23 cellular contexts compared by ENCODE assay signal in the genomic region with DNA sequence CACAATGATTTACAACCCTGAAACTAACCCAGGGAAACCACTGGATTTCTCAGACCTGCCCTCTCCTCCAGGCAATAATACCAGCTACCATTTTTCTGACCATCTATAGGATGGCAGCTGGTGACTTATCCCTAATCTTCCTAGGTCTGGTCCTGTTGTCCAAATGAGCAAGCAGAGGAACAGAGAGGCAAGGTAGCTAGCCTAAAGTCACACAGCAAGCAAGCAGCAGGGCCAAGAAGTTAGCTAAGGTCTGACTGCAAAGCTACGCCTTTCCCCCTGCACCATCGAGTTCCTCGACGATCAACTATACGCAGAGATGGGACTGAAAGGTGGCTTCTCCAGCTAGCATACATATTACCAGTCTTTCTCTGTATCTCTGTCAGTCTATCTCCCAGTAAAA. TPM values are rescaled to one million over a fixed set of nuclear protein-coding genes. Genes with fewer than 3 reads are reported as not detected.
A peak's percentile ranks its signal among the peaks of the same experiment; 100 is the strongest.
DNase-seq lines count a peak whose midpoint lies in the region; ATAC-seq and TF ChIP-seq lines count a peak whose summit lies in the region.
"Had no signal": no experiment of that assay in that cellular context is flagged by ENCODE, and none has a peak within 500 bp of the region (broad histone marks: within the 10 kb centered on the region; RNA-seq: fewer than 3 reads in every experiment).

No MANE protein-coding gene starts in this region.

- H3K4me3 ChIP-seq in CD4-positive, alpha-beta memory T cell (ENCODE audit: low read length in 2 of 2), result no peak overlapping the region
- H3K4me3 ChIP-seq in naive thymus-derived CD4-positive, alpha-beta T cell (ENCODE audit: low read length), result peak overlapping the region; percentile 38
- no peak overlapping the region for H3K4me3 ChIP-seq in gastrocnemius medialis
- H3K4me3 ChIP-seq: psoas muscle, skin epidermis had no signal

- H3K9me3 Mint-ChIP-seq in activated CD4-positive, alpha-beta T cell treated with anti-CD3 and anti-CD28 coated beads, Interleukin-2, amount 10 ng/mL, durations not matched to agents 24 days and 14 days, result peaks cover 5% of the 10 kb centered on the region
- peaks cover 0 to 8% (median 0%) of the 10 kb centered on the region in 8 donors for H3K9me3 Mint-ChIP-seq in CD4-positive, alpha-beta memory T cell
- no peaks in the 10 kb centered on the region for H3K9me3 Mint-ChIP-seq in activated T-helper 2 cell treated with anti-CD3 and anti-CD28 coated beads, Interferon-gamma antibody, Interleukin-2, Interleukin-4, amounts not matched to agents 10 μg/mL and 5 μg/mL and 100 μg/mL, durations not matched to agents 14 hours and 24 hours and 36 hours
- H3K9me3 Mint-ChIP-seq in naive thymus-derived CD4-positive, alpha-beta T cell, result peaks cover 0 to 8% (median 0%) of the 10 kb centered on the region in 11 donors

- H3K36me3 Mint-ChIP-seq in activated CD4-positive, alpha-beta T cell treated with anti-CD3 and anti-CD28 coated beads, Interleukin-2, amount 10 ng/mL, durations not matched to agents 24 days and 14 days (ENCODE audit: low read depth), result peaks cover 7% of the 10 kb centered on the region
- H3K36me3 Mint-ChIP-seq in CD4-positive, alpha-beta memory T cell, result peaks cover 0 to 2% of the 10 kb centered on the region in 2 donors
- H3K36me3 Mint-ChIP-seq in activated T-helper 2 cell treated with anti-CD3 and anti-CD28 coated beads, Interferon-gamma antibody, Interleukin-2, Interleukin-4, amounts not matched to agents 10 μg/mL and 5 μg/mL and 100 μg/mL, durations not matched to agents 14 hours and 24 hours and 36 hours (ENCODE audit: low read depth), result peaks cover 12% of the 10 kb centered on the region
- peaks cover 0 to 16% (median 9%) of the 10 kb centered on the region in 5 donors for H3K36me3 Mint-ChIP-seq in naive thymus-derived CD4-positive, alpha-beta T cell

- H3K4me3 Mint-ChIP-seq in activated CD4-positive, alpha-beta T cell treated with anti-CD3 and anti-CD28 coated beads, Interleukin-2, amount 10 ng/mL, durations not matched to agents 24 days and 14 days, result no peak overlapping the region
- peak overlapping the region in 7 of 8 donors; percentile 37 to 84 (median 60) for H3K4me3 Mint-ChIP-seq in CD4-positive, alpha-beta memory T cell
- no peak overlapping the region for H3K4me3 Mint-ChIP-seq in activated T-helper 2 cell treated with anti-CD3 and anti-CD28 coated beads, Interferon-gamma antibody, Interleukin-2, Interleukin-4, amounts not matched to agents 10 μg/mL and 5 μg/mL and 100 μg/mL, durations not matched to agents 14 hours and 24 hours and 36 hours (ENCODE audit: low read depth)
- peak overlapping the region; percentile 44 to 85 (median 68) for H3K4me3 Mint-ChIP-seq in naive thymus-derived CD4-positive, alpha-beta T cell
- H3K4me3 Mint-ChIP-seq: type B pancreatic cell had no signal

- H3K27ac ChIP-seq in CD4-positive, alpha-beta memory T cell (ENCODE audit: low read depth, low read length), result peak overlapping the region; percentile 4
- H3K27ac ChIP-seq in naive thymus-derived CD4-positive, alpha-beta T cell (ENCODE audit: low read depth, low read length), result no peak overlapping the region
- no peak overlapping the region for H3K27ac ChIP-seq in gastrocnemius medialis
- H3K27ac ChIP-seq: psoas muscle had no signal

- H3K27me3 ChIP-seq in CD4-positive, alpha-beta memory T cell (ENCODE audit: insufficient read depth, low read length), result no peaks in the 10 kb centered on the region
- H3K27me3 ChIP-seq in naive thymus-derived CD4-positive, alpha-beta T cell (ENCODE audit: control insufficient read depth in 2 of 2, insufficient read depth in 2 of 2, low read length in 2 of 2), result no peaks in the 10 kb centered on the region
- H3K27me3 ChIP-seq in gastrocnemius medialis, result no peaks in the 10 kb centered on the region

- no peaks in the 10 kb centered on the region for H3K9me3 ChIP-seq in CD4-positive, alpha-beta memory T cell (ENCODE audit: control insufficient read depth in 1 of 2, low read length in 2 of 2)
- H3K9me3 ChIP-seq in naive thymus-derived CD4-positive, alpha-beta T cell (ENCODE audit: control insufficient read depth in 2 of 3, low read length in 3 of 3), result no peaks in the 10 kb centered on the region
- H3K9me3 ChIP-seq in gastrocnemius medialis, result no peaks in the 10 kb centered on the region
- H3K9me3 ChIP-seq: Caco-2, psoas muscle had no signal

- POLR2A ChIA-PET in CD4-positive, alpha-beta memory T cell (lab: Charles Lee; ENCODE audit: partially characterized antibody), result interaction anchor here (0.6 to 5.0 kb wide), 10 partner anchors 7 to 260 kb away, joined by 3 to 53 read pairs (median 4); a partner anchor contains a TSS
- POLR2A ChIA-PET in naive thymus-derived CD4-positive, alpha-beta T cell (lab: Charles Lee), result interaction anchor here (0.6 to 1.5 kb wide), 4 partner anchors 8 to 173 kb away, joined by 3 read pairs; no protein-coding TSS in a partner anchor

- TF ChIP-seq POLR2A in gastrocnemius medialis (IDR thresholded peaks at IDR 0.05), result no peak

- no peaks in the 10 kb centered on the region for H3K27me3 Mint-ChIP-seq in activated CD4-positive, alpha-beta T cell treated with anti-CD3 and anti-CD28 coated beads, Interleukin-2, amount 10 ng/mL, durations not matched to agents 24 days and 14 days
- H3K27me3 Mint-ChIP-seq in CD4-positive, alpha-beta memory T cell, result no peaks in the 10 kb centered on the region
- no peaks in the 10 kb centered on the region for H3K27me3 Mint-ChIP-seq in activated T-helper 2 cell treated with anti-CD3 and anti-CD28 coated beads, Interferon-gamma antibody, Interleukin-2, Interleukin-4, amounts not matched to agents 10 μg/mL and 5 μg/mL and 100 μg/mL, durations not matched to agents 14 hours and 24 hours and 36 hours (ENCODE audit: low read depth)
- peaks cover 0 to 1% (median 0%) of the 10 kb centered on the region in 5 donors for H3K27me3 Mint-ChIP-seq in naive thymus-derived CD4-positive, alpha-beta T cell
- H3K27me3 Mint-ChIP-seq: type B pancreatic cell had no signal

- peaks cover 62% of the 10 kb centered on the region for H3K4me1 ChIP-seq in CD4-positive, alpha-beta memory T cell (ENCODE audit: insufficient read depth, low read length)
- H3K4me1 ChIP-seq in naive thymus-derived CD4-positive, alpha-beta T cell (ENCODE audit: control insufficient read depth in 2 of 2, insufficient read depth in 2 of 2, low read length in 2 of 2), result peaks cover 46 to 53% of the 10 kb centered on the region in 2 donors
- no peaks in the 10 kb centered on the region for H3K4me1 ChIP-seq in gastrocnemius medialis
- H3K4me1 ChIP-seq: psoas muscle had no signal

- peaks cover 44% of the 10 kb centered on the region for H3K4me1 Mint-ChIP-seq in activated CD4-positive, alpha-beta T cell treated with anti-CD3 and anti-CD28 coated beads, Interleukin-2, amount 10 ng/mL, durations not matched to agents 24 days and 14 days
- peaks cover 55 to 65% (median 60%) of the 10 kb centered on the region in 4 donors for H3K4me1 Mint-ChIP-seq in CD4-positive, alpha-beta memory T cell
- H3K4me1 Mint-ChIP-seq in activated T-helper 2 cell treated with anti-CD3 and anti-CD28 coated beads, Interferon-gamma antibody, Interleukin-2, Interleukin-4, amounts not matched to agents 10 μg/mL and 5 μg/mL and 100 μg/mL, durations not matched to agents 14 hours and 24 hours and 36 hours (ENCODE audit: low read depth), result peaks cover 57% of the 10 kb centered on the region
- peaks cover 44 to 83% (median 72%) of the 10 kb centered on the region in 7 donors for H3K4me1 Mint-ChIP-seq in naive thymus-derived CD4-positive, alpha-beta T cell

- TF ChIP-seq CTCF in gastrocnemius medialis (IDR thresholded peaks at IDR 0.05 in 4 of 5, conservative IDR thresholded peaks at IDR 0.05 in 1 of 5), result no peak

- DNase-seq in activated CD4-positive, alpha-beta T cell treated with anti-CD3 and anti-CD28 coated beads, Interleukin-2, amount 10 ng/mL, durations not matched to agents 24 days and 14 days, result peak; percentile 48
- no peak for DNase-seq in activated CD4-positive, alpha-beta T cell treated with anti-CD3 and anti-CD28 coated beads, Interleukin-2, amount 50 U/mL, for 48 hours
- no peak for DNase-seq in CD4-positive, alpha-beta memory T cell
- no peak for DNase-seq in activated T-helper 2 cell treated with anti-CD3 and anti-CD28 coated beads, Interferon-gamma antibody, Interleukin-2, Interleukin-4, amounts not matched to agents 10 μg/mL and 5 μg/mL and 100 μg/mL, durations not matched to agents 14 hours and 24 hours and 36 hours (ENCODE audit: low spot score)
- DNase-seq in naive thymus-derived CD4-positive, alpha-beta T cell, result no peak
- DNase-seq in gastrocnemius medialis, result no peak
- DNase-seq in NCI-H1048 (lab: John Stamatoyannopoulos, UW), result no peak
- DNase-seq in NCI-H510A (lab: John Stamatoyannopoulos, UW), result no peak
- DNase-seq: activated CD4-positive, alpha-beta T cell treated with anti-CD3 and anti-CD28 coated beads for 4 hours; AML-193; Caco-2; cortex of kidney; DMS79 treated with DMSO at 0.1 percent for 48 hours; H7; kidney glomerular epithelial cell; NCI-H1092; NCI-H187 treated with DMSO at 0.1 percent for 48 hours; NCI-H526 treated with DMSO at 0.1 percent for 48 hours; psoas muscle; SHP77 treated with DMSO at 0.1 percent for 48 hours; SW 1271 had no signal

- no peak for ATAC-seq in naive thymus-derived CD4-positive, alpha-beta T cell
- no peak for ATAC-seq in gastrocnemius medialis
- ATAC-seq: psoas muscle had no signal

- H3K36me3 ChIP-seq in CD4-positive, alpha-beta memory T cell (ENCODE audit: insufficient read depth, low read length), result no peaks in the 10 kb centered on the region
- H3K36me3 ChIP-seq in naive thymus-derived CD4-positive, alpha-beta T cell (ENCODE audit: control insufficient read depth in 2 of 3, insufficient read depth in 3 of 3, low read length in 3 of 3), result no peaks in the 10 kb centered on the region
- H3K36me3 ChIP-seq in gastrocnemius medialis, result no peaks in the 10 kb centered on the region

- CTCF ChIA-PET in CD4-positive, alpha-beta memory T cell (lab: Charles Lee; ENCODE audit: partially characterized antibody), result interaction anchor here (0.7 to 5.2 kb wide), 10 partner anchors 8 to 194 kb away, joined by 3 to 44 read pairs (median 5); a partner anchor contains a TSS
- CTCF ChIA-PET in naive thymus-derived CD4-positive, alpha-beta T cell (lab: Charles Lee), result interaction anchor here (0.6 to 1.2 kb wide), 3 partner anchors 26 to 210 kb away, joined by 3 to 4 read pairs (median 3); no protein-coding TSS in a partner anchor

- in situ Hi-C loops in gastrocnemius medialis (cut with MboI; ENCODE audit: low sequenced_read_pairs in 4 of 4), result no loop called here

- intact Hi-C loops in activated CD4-positive, alpha-beta T cell treated with anti-CD3 and anti-CD28 coated beads, Interleukin-2, amount 10 ng/mL, durations not matched to agents 24 days and 14 days (cut with micrococcal nuclease), result no loop called here
- intact Hi-C loops in CD4-positive, alpha-beta memory T cell (cut with micrococcal nuclease), result no loop called here
- intact Hi-C loops in activated T-helper 2 cell treated with anti-CD3 and anti-CD28 coated beads, Interferon-gamma antibody, Interleukin-2, Interleukin-4, amounts not matched to agents 10 μg/mL and 5 μg/mL and 100 μg/mL, durations not matched to agents 14 hours and 24 hours and 36 hours (cut with micrococcal nuclease), result no loop called here
- intact Hi-C loops in naive thymus-derived CD4-positive, alpha-beta T cell (cut with micrococcal nuclease), result no loop called here
- intact Hi-C loops in gastrocnemius medialis (cut with DNase I; ENCODE audit: low total_unique reads), result no loop called here

- peak overlapping the region; percentile 15 for H3K27ac Mint-ChIP-seq in activated CD4-positive, alpha-beta T cell treated with anti-CD3 and anti-CD28 coated beads, Interleukin-2, amount 10 ng/mL, durations not matched to agents 24 days and 14 days
- H3K27ac Mint-ChIP-seq in CD4-positive, alpha-beta memory T cell, result peak overlapping the region; percentile 74 to 96 (median 94)
- peak overlapping the region; percentile 11 for H3K27ac Mint-ChIP-seq in activated T-helper 2 cell treated with anti-CD3 and anti-CD28 coated beads, Interferon-gamma antibody, Interleukin-2, Interleukin-4, amounts not matched to agents 10 μg/mL and 5 μg/mL and 100 μg/mL, durations not matched to agents 14 hours and 24 hours and 36 hours
- H3K27ac Mint-ChIP-seq in naive thymus-derived CD4-positive, alpha-beta T cell, result peak overlapping the region; percentile 38 to 98 (median 92)
- H3K27ac Mint-ChIP-seq: type B pancreatic cell had no signal

RNA-seq across cellular contexts. Expression of a gene that starts 25.3 kb away (rescaled TPM):
- total RNA-seq in activated CD4-positive, alpha-beta T cell treated with anti-CD3 and anti-CD28 coated beads, Interleukin-2, amount 10 ng/mL, durations not matched to agents 24 days and 14 days, result 8.5 and 9.8 TPM in 2 replicates
- 10 to 100 TPM; 60.4 to 62.2 TPM for total RNA-seq in CD4-positive, alpha-beta memory T cell
- 10 to 100 TPM in 1 of 2 donors, 1 to 10 TPM in 1; 8.7 to 24.8 TPM for polyA plus RNA-seq in CD4-positive, alpha-beta memory T cell
- 11.1 and 12.4 TPM in 2 replicates for total RNA-seq in activated T-helper 2 cell treated with anti-CD3 and anti-CD28 coated beads, Interferon-gamma antibody, Interleukin-2, Interleukin-4, amounts not matched to agents 10 μg/mL and 5 μg/mL and 100 μg/mL, durations not matched to agents 14 hours and 24 hours and 36 hours
- 10 to 100 TPM; 18.5 to 52.4 (median 46.7) TPM for total RNA-seq in naive thymus-derived CD4-positive, alpha-beta T cell
- 10 to 100 TPM; 19.8 to 21.1 TPM for polyA plus RNA-seq in naive thymus-derived CD4-positive, alpha-beta T cell
- 1 to 10 TPM; 1.6 to 6.6 (median 4.8) TPM for total RNA-seq in gastrocnemius medialis

Comparison
In these comparisons a context has a peak if more than half of its experiments do, and no peak if none do; other contexts are left out.
1. H3K27ac Mint-ChIP-seq: peak in every context shown above with its lines; median percentile 94 in CD4-positive, alpha-beta memory T cell; 92 in naive thymus-derived CD4-positive, alpha-beta T cell; 15 in activated CD4-positive, alpha-beta T cell treated with anti-CD3 and anti-CD28 coated beads, Interleukin-2, amount 10 ng/mL, durations not matched to agents 24 days and 14 days; 11 in activated T-helper 2 cell treated with anti-CD3 and anti-CD28 coated beads, Interferon-gamma antibody, Interleukin-2, Interleukin-4, amounts not matched to agents 10 μg/mL and 5 μg/mL and 100 μg/mL, durations not matched to agents 14 hours and 24 hours and 36 hours.
2. H3K4me3 Mint-ChIP-seq: peak in CD4-positive, alpha-beta memory T cell (7 of 8) and naive thymus-derived CD4-positive, alpha-beta T cell (10 of 10); none in activated CD4-positive, alpha-beta T cell treated with anti-CD3 and anti-CD28 coated beads, Interleukin-2, amount 10 ng/mL, durations not matched to agents 24 days and 14 days (single experiment) and activated T-helper 2 cell treated with anti-CD3 and anti-CD28 coated beads, Interferon-gamma antibody, Interleukin-2, Interleukin-4, amounts not matched to agents 10 μg/mL and 5 μg/mL and 100 μg/mL, durations not matched to agents 14 hours and 24 hours and 36 hours (single experiment).